15 cellular contexts compared by ENCODE assay signal in genomic region chr1:58778593-58778992, GRCh38.
"Had no signal": no experiment of that assay in that cellular context is flagged by ENCODE, and none has a peak within 500 bp of the region (broad histone marks: within the 10 kb centered on the region; RNA-seq: fewer than 3 reads in every experiment).

No MANE protein-coding gene starts in this region.

- H3K27ac ChIP-seq: colonic mucosa had no signal

- H3K36me3 ChIP-seq: colonic mucosa, gastroesophageal sphincter, prostate gland had no signal

- H3K4me1 ChIP-seq: colonic mucosa, prostate gland had no signal

- H3K27ac Mint-ChIP-seq: activated CD8-positive, alpha-beta memory T cell treated with anti-CD3 and anti-CD28 coated beads, Interleukin-2, amount 10 ng/mL, durations not matched to agents 7 days and 5 days; activated naive CD8-positive, alpha-beta T cell treated with anti-CD3 and anti-CD28 coated beads, Interleukin-2, amount 10 ng/mL, durations not matched to agents 7 days and 5 days; activated T-cell treated with anti-CD3 and anti-CD28 coated beads, Interleukin-2, amount 50 U/mL, for 24 hours had no signal

- H3K27me3 ChIP-seq: colonic mucosa, gastroesophageal sphincter had no signal

- FAIRE-seq: endothelial cell of umbilical vein, kidney, urothelium cell line had no signal

- H3K4me3 ChIP-seq: colonic mucosa, gastroesophageal sphincter, prostate gland had no signal

- ATAC-seq: activated CD8-positive, alpha-beta memory T cell treated with anti-CD3 and anti-CD28 coated beads, Interleukin-2, amount 10 ng/mL, durations not matched to agents 7 days and 5 days; gastroesophageal sphincter had no signal

- H3K27me3 Mint-ChIP-seq: activated naive CD8-positive, alpha-beta T cell treated with anti-CD3 and anti-CD28 coated beads, Interleukin-2, amount 10 ng/mL, durations not matched to agents 7 days and 5 days; activated T-cell treated with anti-CD3 and anti-CD28 coated beads, Interleukin-2, amount 50 U/mL, for 24 hours had no signal

- H3K9me3 ChIP-seq: colonic mucosa, gastroesophageal sphincter, prostate gland had no signal

- DNase-seq: activated CD4-positive, alpha-beta T cell treated with anti-CD3 and anti-CD28 coated beads, Interleukin-2, amount 50 U/mL, for 48 hours; activated CD4-positive, CD25-positive, alpha-beta regulatory T cell treated with anti-CD3 and anti-CD28 coated beads, Interleukin-2, amount 50 U/mL, for 72 hours; activated CD8-positive, alpha-beta memory T cell treated with anti-CD3 and anti-CD28 coated beads, Interleukin-2, amount 10 ng/mL, durations not matched to agents 7 days and 5 days; activated gamma-delta T cell treated with Interleukin-2 at 50 U/mL for 16 hours; activated naive CD8-positive, alpha-beta T cell treated with anti-CD3 and anti-CD28 coated beads, Interleukin-2, amount 10 ng/mL, durations not matched to agents 7 days and 5 days; activated T-cell treated with anti-CD3 and anti-CD28 coated beads, Interleukin-2, amount 50 U/mL, for 24 hours; aorta; colonic mucosa; effector CD4-positive, alpha-beta T cell; kidney; stimulated activated CD4-positive, alpha-beta T cell treated with anti-CD3 and anti-CD28 coated beads, Interleukin-4, amount 100 ng/mL, for 1 hour had no signal

- H3K9me3 Mint-ChIP-seq: activated naive CD8-positive, alpha-beta T cell treated with anti-CD3 and anti-CD28 coated beads, Interleukin-2, amount 10 ng/mL, durations not matched to agents 7 days and 5 days; activated T-cell treated with anti-CD3 and anti-CD28 coated beads, Interleukin-2, amount 50 U/mL, for 24 hours had no signal

- H3K4me3 Mint-ChIP-seq: activated CD8-positive, alpha-beta memory T cell treated with anti-CD3 and anti-CD28 coated beads, Interleukin-2, amount 10 ng/mL, durations not matched to agents 7 days and 5 days; activated naive CD8-positive, alpha-beta T cell treated with anti-CD3 and anti-CD28 coated beads, Interleukin-2, amount 10 ng/mL, durations not matched to agents 7 days and 5 days; activated T-cell treated with anti-CD3 and anti-CD28 coated beads, Interleukin-2, amount 50 U/mL, for 24 hours had no signal
